In genomic region chr7:26078437-26079362, GRCh38 we compare ENCODE assay signal across 8 cellular contexts.
DNase-seq lines count a peak whose midpoint lies in the region; ATAC-seq and TF ChIP-seq lines count a peak whose summit lies in the region.

No MANE protein-coding gene starts in this region.

- peak in 1 of 4 donors; percentile 11 for TF ChIP-seq EP300 in sigmoid colon (IDR thresholded peaks at IDR 0.05)

- POLR2A ChIA-PET in GM10248 (lab: Yijun Ruan, JAX), result no interaction called here

- intact Hi-C loops in left cardiac atrium (cut with DNase I), result no loop called here
- intact Hi-C loops in sigmoid colon (cut with DNase I), result loop anchor here (5.0 kb wide), 2 partner anchors 119 to 284 kb away; no protein-coding TSS in a partner anchor

- H3K4me1 ChIP-seq in SJCRH30, result no peaks in the 10 kb centered on the region
- H3K4me1 ChIP-seq in sigmoid colon, result peaks cover 0 to 17% (median 13%) of the 10 kb centered on the region in 4 donors

- ATAC-seq in left cardiac atrium (peak; percentile 76 to 88), HG03457 (IDR thresholded peaks at IDR 0.05; ENCODE audit: unreplicated experiment) (no peak)

- H3K9me3 ChIP-seq in SJCRH30 (replicated peaks) (no peaks in the 10 kb centered on the region), sigmoid colon (no peaks in the 10 kb centered on the region)

- TF ChIP-seq POLR2A in sigmoid colon (IDR thresholded peaks at IDR 0.05), result no peak

- H3K4me3 ChIP-seq in HFF-Myc (replicated peaks; ENCODE audit: low read depth, low read length), result no peak overlapping the region
- H3K4me3 ChIP-seq in SJCRH30, result no peak overlapping the region
- peak overlapping the region in 1 of 4 donors; percentile 0 for H3K4me3 ChIP-seq in sigmoid colon

- H3K36me3 ChIP-seq in SJCRH30 (no peaks in the 10 kb centered on the region), sigmoid colon (no peaks in the 10 kb centered on the region)

- WGBS in sigmoid colon, 2 donors, result 8 to 11% methylated on average over 19 of the region's 19 CpGs

- CTCF ChIA-PET in GM10248 (lab: Yijun Ruan, JAX), result interaction anchor here (0.8 to 6.4 kb wide), 17 partner anchors 9 to 1072 kb away, joined by 3 to 47 read pairs (median 4); partner anchors contain the start of gene NFE2L3

- DNase-seq in GM10248 (ENCODE audit: extremely low spot score) (peak; percentile 75), HFF-Myc (ENCODE audit: extremely low read depth, low read depth) (no peak), MV-4-11 (lab: John Stamatoyannopoulos, UW) (peak; percentile 90), SJCRH30 (peak; percentile 56 to 61), left cardiac atrium (peak; percentile 62), sigmoid colon (peak; percentile 76)
- peak; percentile 71 for DNase-seq in activated gamma-delta T cell treated with anti-CD3 and anti-CD28 coated beads, Interleukin-2, amount 50 U/mL, for 16 hours (ENCODE audit: low read depth)

- TF ChIP-seq CTCF in GM10248 (IDR thresholded peaks at IDR 0.05; ENCODE audit: control extremely low read depth, extremely low read depth, low read depth, missing control alignments) (peak; percentile 54), HFF-Myc (IDR thresholded peaks at IDR 0.05; ENCODE audit: low read depth, low read length, missing control alignments) (peak; percentile 41), sigmoid colon (IDR thresholded peaks at IDR 0.05) (peak in 1 of 4 experiments; percentile 13)

- H3K27ac ChIP-seq in SJCRH30 (no peak overlapping the region), sigmoid colon (no peak overlapping the region)

- H3K27me3 ChIP-seq in SJCRH30 (0 out of 2 replicates have a peak, but pooled peaks cover 10% of the 10 kb centered on the region), sigmoid colon (peaks cover 0 to 71% (median 23%) of the 10 kb centered on the region in 3 donors)
